8 cellular contexts compared by ENCODE assay signal in the genomic region with DNA sequence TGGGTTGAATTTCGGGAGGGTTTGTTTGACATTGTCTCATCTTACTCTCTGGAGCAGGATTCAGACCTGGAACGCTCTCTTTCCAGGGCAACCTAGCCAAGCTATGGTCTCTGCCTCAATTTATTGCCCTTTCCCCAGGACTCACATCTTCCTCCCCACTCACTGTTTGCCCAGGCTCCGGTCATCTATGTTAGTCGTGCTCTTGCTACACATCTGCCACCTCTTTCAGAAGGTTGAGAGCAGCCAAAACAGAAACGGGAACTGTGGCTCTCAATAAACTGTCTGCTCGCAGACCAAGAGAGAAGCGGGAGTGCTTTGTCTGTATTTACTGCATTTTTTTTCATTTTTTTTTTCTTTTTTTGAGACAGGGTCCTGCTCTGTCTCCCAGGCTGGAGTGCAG.
DNase-seq lines count a peak whose midpoint lies in the region; ATAC-seq and TF ChIP-seq lines count a peak whose summit lies in the region.

No MANE protein-coding gene starts in this region.

- WGBS in spleen, 5 donors, result 57 to 63% (median 58%) methylated on average over 7 of the region's 7 CpGs

- peaks cover 58% of the 10 kb centered on the region for H3K36me3 Mint-ChIP-seq in T-helper 2 cell treated with Interferon-gamma antibody and Interleukin-4, amounts not matched to agents 5 μg/mL and 100 μg/mL, for 36 hours (ENCODE audit: low read depth)
- peaks cover 28% of the 10 kb centered on the region for H3K36me3 Mint-ChIP-seq in activated CD8-positive, alpha-beta T cell treated with anti-CD3 and anti-CD28 coated beads for 36 hours (ENCODE audit: low read depth)

- peaks cover 53 to 97% (median 79%) of the 10 kb centered on the region in 6 donors for H3K4me1 ChIP-seq in spleen

- no peaks in the 10 kb centered on the region for H3K27me3 ChIP-seq in spleen (replicated peaks in 1 of 7)

- CTCF ChIA-PET in activated CD8-positive, alpha-beta T cell treated with anti-CD3 and anti-CD28 coated beads for 36 hours (lab: Charles Lee), result interaction anchor here (0.9 to 1.6 kb wide), 4 partner anchors 16 to 190 kb away, joined by 3 to 7 read pairs (median 3); no protein-coding TSS in a partner anchor

- DNase-seq in T-helper 2 cell treated with Interferon-gamma antibody and Interleukin-4, amounts not matched to agents 5 μg/mL and 100 μg/mL, for 36 hours (ENCODE audit: low spot score), result no peak
- DNase-seq in T-helper 2 cell (no peak), spleen (no peak), NCI-H82 (lab: John Stamatoyannopoulos, UW) (no peak), NCI-H510A (lab: John Stamatoyannopoulos, UW) (no peak), islet precursor cell (no peak)
- DNase-seq in activated CD8-positive, alpha-beta T cell treated with anti-CD3 and anti-CD28 coated beads for 36 hours, result no peak

- TF ChIP-seq CTCF in activated CD8-positive, alpha-beta T cell treated with anti-CD3 and anti-CD28 coated beads for 36 hours (IDR thresholded peaks at IDR 0.05), result no peak
- TF ChIP-seq CTCF in spleen (IDR thresholded peaks at IDR 0.05 in 8 of 11, conservative IDR thresholded peaks at IDR 0.05 in 3 of 11), result no peak

- ATAC-seq in HG03103 (IDR thresholded peaks at IDR 0.05; ENCODE audit: low read depth, unreplicated experiment), result peak; percentile 39
- no peak for ATAC-seq in activated CD8-positive, alpha-beta T cell treated with anti-CD3 and anti-CD28 coated beads for 36 hours

- intact Hi-C loops in activated CD8-positive, alpha-beta T cell treated with anti-CD3 and anti-CD28 coated beads for 36 hours (cut with micrococcal nuclease), result no loop called here
- intact Hi-C loops in spleen (cut with DNase I; ENCODE audit: low total_unique reads), result no loop called here

- H3K27ac Mint-ChIP-seq in T-helper 2 cell treated with Interferon-gamma antibody and Interleukin-4, amounts not matched to agents 5 μg/mL and 100 μg/mL, for 36 hours, result peak overlapping the region; percentile 55
- H3K27ac Mint-ChIP-seq in activated CD8-positive, alpha-beta T cell treated with anti-CD3 and anti-CD28 coated beads for 36 hours, result peak overlapping the region; percentile 93

- peaks cover 0 to 10% (median 0%) of the 10 kb centered on the region in 8 donors for H3K9me3 ChIP-seq in spleen

- no peaks in the 10 kb centered on the region for H3K27me3 Mint-ChIP-seq in T-helper 2 cell treated with Interferon-gamma antibody and Interleukin-4, amounts not matched to agents 5 μg/mL and 100 μg/mL, for 36 hours (ENCODE audit: low read depth)
- no peaks in the 10 kb centered on the region for H3K27me3 Mint-ChIP-seq in activated CD8-positive, alpha-beta T cell treated with anti-CD3 and anti-CD28 coated beads for 36 hours

- peaks cover 50% of the 10 kb centered on the region for H3K4me1 Mint-ChIP-seq in T-helper 2 cell treated with Interferon-gamma antibody and Interleukin-4, amounts not matched to agents 5 μg/mL and 100 μg/mL, for 36 hours (ENCODE audit: low read depth)
- peaks cover 55% of the 10 kb centered on the region for H3K4me1 Mint-ChIP-seq in activated CD8-positive, alpha-beta T cell treated with anti-CD3 and anti-CD28 coated beads for 36 hours (ENCODE audit: low read depth)

- POLR2A ChIA-PET in activated CD8-positive, alpha-beta T cell treated with anti-CD3 and anti-CD28 coated beads for 36 hours (lab: Charles Lee), result interaction anchor here (3.9 kb wide), 1 partner anchor 14 kb away, joined by 31 read pairs; no protein-coding TSS in a partner anchor

- peak overlapping the region; percentile 60 for H3K4me3 Mint-ChIP-seq in T-helper 2 cell treated with Interferon-gamma antibody and Interleukin-4, amounts not matched to agents 5 μg/mL and 100 μg/mL, for 36 hours
- peak overlapping the region; percentile 57 for H3K4me3 Mint-ChIP-seq in activated CD8-positive, alpha-beta T cell treated with anti-CD3 and anti-CD28 coated beads for 36 hours

- peak overlapping the region; percentile 69 to 90 (median 78) for H3K27ac ChIP-seq in spleen

- no peak for TF ChIP-seq POLR2A in spleen (IDR thresholded peaks at IDR 0.05)

- peak overlapping the region in 2 of 8 donors; percentile 6 to 33 for H3K4me3 ChIP-seq in spleen

- H3K36me3 ChIP-seq in spleen, result peaks cover 0 to 32% (median 1%) of the 10 kb centered on the region in 6 donors

- no peaks in the 10 kb centered on the region for H3K9me3 Mint-ChIP-seq in T-helper 2 cell treated with Interferon-gamma antibody and Interleukin-4, amounts not matched to agents 5 μg/mL and 100 μg/mL, for 36 hours
- H3K9me3 Mint-ChIP-seq in activated CD8-positive, alpha-beta T cell treated with anti-CD3 and anti-CD28 coated beads for 36 hours, result peaks cover 9% of the 10 kb centered on the region
